ENCODE assay signal across 1 cellular context in the genomic region with DNA sequence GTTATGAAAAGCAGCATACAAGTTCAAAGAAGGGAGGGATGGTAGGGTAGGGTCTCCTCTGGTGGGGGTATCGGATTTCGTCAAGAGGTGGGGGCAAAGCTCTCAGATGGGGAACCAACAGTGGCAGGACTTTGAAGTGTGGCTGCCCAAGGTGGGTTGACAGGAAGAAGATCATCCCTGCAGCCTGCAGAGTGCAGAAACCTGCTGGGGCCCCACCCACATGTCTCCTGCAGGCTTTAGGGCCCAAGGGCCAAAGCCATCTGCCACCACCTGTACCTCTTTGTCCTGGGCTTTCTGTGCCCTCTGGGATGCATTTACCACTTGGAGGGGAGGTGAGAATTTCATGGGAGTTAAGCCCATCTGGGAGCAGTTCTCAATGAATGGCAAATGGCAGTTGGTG.
TF ChIP-seq lines count a peak whose summit lies in the region.

No MANE protein-coding gene starts in this region.

TF ChIP-seq in H1, 55 proteins besides CTCF, POLR2A, EP300 and RAD21:
- TF ChIP-seq SIRT6 (IDR thresholded peaks at IDR 0.05; ENCODE audit: low read length), result no peak
- TF ChIP-seq RBBP5 (IDR thresholded peaks at IDR 0.05; ENCODE audit: borderline replicate concordance, low read depth, low read length), result no peak
- TF ChIP-seq HDAC2 (IDR thresholded peaks at IDR 0.05; ENCODE audit: borderline replicate concordance in 1 of 2, low read depth in 2 of 2, low read length in 2 of 2), result no peak
- no peak for TF ChIP-seq SP2 (IDR thresholded peaks at IDR 0.05; ENCODE audit: low read length)
- no peak for TF ChIP-seq SUZ12 (IDR thresholded peaks at IDR 0.05; ENCODE audit: low read length)
- TF ChIP-seq CHD1 (IDR thresholded peaks at IDR 0.05; ENCODE audit: low read depth, low read length), result no peak
